ENCODE assay signal across 34 cellular contexts in the genomic region with DNA sequence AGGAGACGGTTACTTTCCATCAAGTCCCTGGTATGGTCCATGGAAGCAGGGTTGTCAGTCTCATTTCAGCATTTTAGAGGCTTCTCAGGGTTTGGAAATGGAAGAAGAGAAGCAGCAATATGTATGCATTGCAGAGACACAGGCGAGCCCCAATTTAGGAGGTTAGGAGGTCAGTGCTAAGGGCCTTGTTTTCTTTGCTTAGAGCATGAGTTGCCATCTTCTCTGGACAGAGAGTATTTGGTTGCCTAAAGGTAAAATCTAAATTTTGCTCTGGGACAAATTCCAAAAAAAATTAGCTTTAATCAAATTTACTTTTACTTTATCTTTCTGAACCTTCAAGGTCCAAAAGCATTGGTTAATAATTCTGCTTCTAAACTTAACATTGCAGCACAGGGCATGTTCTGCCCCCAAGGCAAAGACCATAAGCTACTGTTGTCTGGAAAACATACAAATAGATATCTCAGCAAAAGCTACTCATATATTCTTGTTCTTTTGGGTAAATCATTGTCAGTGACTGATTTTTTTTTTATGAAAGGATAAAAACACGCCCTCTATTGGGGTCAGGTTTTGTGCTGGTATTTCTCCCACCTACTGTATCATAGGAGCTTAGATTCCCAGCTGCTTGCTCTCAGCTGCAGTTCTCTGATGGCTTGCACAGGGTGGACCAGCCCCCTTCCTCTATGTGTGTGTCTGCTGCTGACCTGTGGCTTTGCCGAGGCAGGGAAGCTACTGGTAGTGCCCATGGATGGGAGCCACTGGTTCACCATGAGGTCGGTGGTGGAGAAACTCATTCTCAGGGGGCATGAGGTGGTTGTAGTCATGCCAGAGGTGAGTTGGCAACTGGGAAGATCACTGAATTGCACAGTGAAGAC. TPM values are rescaled to one million over a fixed set of nuclear protein-coding genes. Genes with fewer than 3 reads are reported as not detected.
"Had no signal": no experiment of that assay in that cellular context is flagged by ENCODE, and none has a peak within 500 bp of the region (broad histone marks: within the 10 kb centered on the region; RNA-seq: fewer than 3 reads in every experiment).

Gene UGT1A9, plus strand, starts transcription at position 609 of the 872 bp plus-strand sequence. Its CDS starts 37 bp downstream, at position 646.

- H3K36me3 ChIP-seq: esophagus squamous epithelium, heart right ventricle, left lung, lower lobe of right lung, ovary, suprapubic skin had no signal

- H3K4me1 Mint-ChIP-seq: immature natural killer cell; naive thymus-derived CD8-positive, alpha-beta T cell; stimulated activated naive CD8-positive, alpha-beta T cell treated with anti-CD3 and anti-CD28 coated beads, Interleukin-15, amount 100 ng/mL, for 72 hours had no signal

- H3K27me3 ChIP-seq: esophagus squamous epithelium, left lung, ovary, suprapubic skin had no signal

- H3K27ac ChIP-seq: coronary artery, esophagus squamous epithelium, heart right ventricle, left lung, lower lobe of right lung, ovary, psoas muscle, suprapubic skin had no signal

- H3K4me1 ChIP-seq: esophagus squamous epithelium, heart right ventricle, left lung, lower lobe of right lung, psoas muscle, suprapubic skin had no signal

- H3K36me3 Mint-ChIP-seq: immature natural killer cell; naive thymus-derived CD8-positive, alpha-beta T cell had no signal

- H3K9me3 ChIP-seq: esophagus squamous epithelium, heart right ventricle, left lung, lower lobe of right lung, ovary, psoas muscle, suprapubic skin had no signal

- DNase-seq: dermis blood vessel endothelial cell; effector memory CD4-positive, alpha-beta T cell; erythroblast; esophagus squamous epithelium; foreskin melanocyte; glutamatergic neuron; heart right ventricle; hippocampal formation; immature natural killer cell; islet precursor cell; left lung; lower lobe of right lung; naive thymus-derived CD8-positive, alpha-beta T cell; nephron progenitor cell; occipital lobe; ovary; posterior cingulate gyrus; psoas muscle; retina; stimulated activated CD4-positive, alpha-beta T cell treated with anti-CD3 and anti-CD28 coated beads, Interleukin-12 subunit alpha, Interleukin-12 subunit beta, amount 100 ng/mL, for 4 hours; stimulated activated CD4-positive, alpha-beta T cell treated with anti-CD3 and anti-CD28 coated beads, Interleukin-1b, Interleukin-23, amount 100 ng/mL, for 48 hours; stimulated activated CD4-positive, alpha-beta T cell treated with anti-CD3 and anti-CD28 coated beads, Interleukin-4, amount 100 ng/mL, for 1 hour; stimulated activated CD8-positive, alpha-beta memory T cell treated with anti-CD3 and anti-CD28 coated beads, Interleukin-4, amount 100 ng/mL, for 48 hours; stimulated activated naive CD4-positive, alpha-beta T cell; stimulated activated naive CD8-positive, alpha-beta T cell treated with anti-CD3 and anti-CD28 coated beads, Interleukin-15, amount 100 ng/mL, for 72 hours; trophoblast cell had no signal

- H3K4me3 ChIP-seq: coronary artery, esophagus squamous epithelium, heart right ventricle, left lung, lower lobe of right lung, ovary, psoas muscle, smooth muscle cell, suprapubic skin had no signal

- H3K4me3 Mint-ChIP-seq: immature natural killer cell; naive thymus-derived CD8-positive, alpha-beta T cell; nephron progenitor cell; stimulated activated naive CD8-positive, alpha-beta T cell treated with anti-CD3 and anti-CD28 coated beads, Interleukin-15, amount 100 ng/mL, for 72 hours had no signal

- ATAC-seq: heart right ventricle; left lung; lower lobe of right lung; naive thymus-derived CD8-positive, alpha-beta T cell; psoas muscle; sciatic nerve; stimulated activated naive CD8-positive, alpha-beta T cell treated with anti-CD3 and anti-CD28 coated beads, Interleukin-15, amount 100 ng/mL, for 72 hours had no signal

- H3K27ac Mint-ChIP-seq: immature natural killer cell; naive thymus-derived CD8-positive, alpha-beta T cell; nephron progenitor cell; stimulated activated naive CD8-positive, alpha-beta T cell treated with anti-CD3 and anti-CD28 coated beads, Interleukin-15, amount 100 ng/mL, for 72 hours had no signal

- H3K4me2 ChIP-seq: smooth muscle cell had no signal

RNA-seq across cellular contexts. Expression of gene UGT1A9, which starts in this region (rescaled TPM):
- total RNA-seq: endothelial cell of umbilical vein; heart right ventricle; left lung; lower lobe of right lung; mesenteric fat pad; myocyte; naive thymus-derived CD8-positive, alpha-beta T cell; occipital lobe; psoas muscle; sciatic nerve; smooth muscle cell; suprapubic skin; urinary bladder had no signal
